ENCODE assay signal across 29 cellular contexts in genomic region chr12:10197879-10198278, GRCh38. TPM values are rescaled to one million over a fixed set of nuclear protein-coding genes. Genes with fewer than 3 reads are reported as not detected.
"Had no signal": no experiment of that assay in that cellular context is flagged by ENCODE, and none has a peak within 500 bp of the region (broad histone marks: within the 10 kb centered on the region; RNA-seq: fewer than 3 reads in every experiment).

No MANE protein-coding gene starts in this region.

- H3K4me3 Mint-ChIP-seq: activated CD8-positive, alpha-beta memory T cell treated with anti-CD3 and anti-CD28 coated beads, Interleukin-2, amount 10 ng/mL, durations not matched to agents 7 days and 5 days; activated naive CD8-positive, alpha-beta T cell; activated T-cell treated with anti-CD3 and anti-CD28 coated beads, Interleukin-2, amount 50 U/mL, for 24 hours; activated T-helper 1 cell treated with anti-CD3 and anti-CD28 coated beads, Interleukin-12 subunit alpha, Interleukin-12 subunit beta, Interleukin-2, Interleukin-4 antibody, amounts not matched to agents 30 ng/mL and 10 ng/mL and 1 ng/mL, durations not matched to agents 14 hours and 24 hours and 36 hours; brain; T-helper 1 cell treated with Interleukin-12 subunit alpha and Interleukin-12 subunit beta and Interleukin-4 antibody, amounts not matched to agents 30 μg/mL and 1 μg/mL, for 36 hours; WTC11 had no signal

- H3K27ac Mint-ChIP-seq: activated CD8-positive, alpha-beta memory T cell treated with anti-CD3 and anti-CD28 coated beads, Interleukin-2, amount 10 ng/mL, durations not matched to agents 7 days and 5 days; activated naive CD8-positive, alpha-beta T cell; activated T-cell treated with anti-CD3 and anti-CD28 coated beads, Interleukin-2, amount 50 U/mL, for 24 hours; activated T-helper 1 cell treated with anti-CD3 and anti-CD28 coated beads, Interleukin-12 subunit alpha, Interleukin-12 subunit beta, Interleukin-2, Interleukin-4 antibody, amounts not matched to agents 30 ng/mL and 10 ng/mL and 1 ng/mL, durations not matched to agents 14 hours and 24 hours and 36 hours; brain; T-helper 1 cell treated with Interleukin-12 subunit alpha and Interleukin-12 subunit beta and Interleukin-4 antibody, amounts not matched to agents 30 μg/mL and 1 μg/mL, for 36 hours had no signal

- H3K4me1 Mint-ChIP-seq: brain had no signal

- H3K9me3 Mint-ChIP-seq: activated T-cell treated with anti-CD3 and anti-CD28 coated beads, Interleukin-2, amount 50 U/mL, for 24 hours; activated T-helper 1 cell treated with anti-CD3 and anti-CD28 coated beads, Interleukin-12 subunit alpha, Interleukin-12 subunit beta, Interleukin-2, Interleukin-4 antibody, amounts not matched to agents 30 ng/mL and 10 ng/mL and 1 ng/mL, durations not matched to agents 14 hours and 24 hours and 36 hours; T-helper 1 cell treated with Interleukin-12 subunit alpha and Interleukin-12 subunit beta and Interleukin-4 antibody, amounts not matched to agents 30 μg/mL and 1 μg/mL, for 36 hours; WTC11 had no signal

- ATAC-seq: activated CD8-positive, alpha-beta memory T cell treated with anti-CD3 and anti-CD28 coated beads, Interleukin-2, amount 10 ng/mL, durations not matched to agents 7 days and 5 days; WTC11 had no signal

- H3K36me3 Mint-ChIP-seq: activated CD8-positive, alpha-beta memory T cell treated with anti-CD3 and anti-CD28 coated beads, Interleukin-2, amount 10 ng/mL, durations not matched to agents 7 days and 5 days; activated naive CD8-positive, alpha-beta T cell; brain; WTC11 had no signal

- DNase-seq: activated CD4-positive, alpha-beta T cell treated with anti-CD3 and anti-CD28 coated beads for 48 hours; activated CD4-positive, alpha-beta T cell treated with anti-CD3 and anti-CD28 coated beads, Interleukin-2, amount 50 U/mL, for 48 hours; activated CD4-positive, CD25-positive, alpha-beta regulatory T cell treated with anti-CD3 and anti-CD28 coated beads, Interleukin-2, amount 50 U/mL, for 72 hours; activated CD8-positive, alpha-beta memory T cell treated with anti-CD3 and anti-CD28 coated beads, Interleukin-2, amount 10 ng/mL, durations not matched to agents 7 days and 5 days; activated effector memory CD4-positive, alpha-beta T cell treated with Interleukin-2 at 50 U/mL for 16 hours; activated naive CD4-positive, alpha-beta T cell; activated T-cell treated with anti-CD3 and anti-CD28 coated beads, Interleukin-2, amount 50 U/mL, for 24 hours; amygdala; MM.1S; NCI-H1092 treated with DMSO at 0.1 percent for 48 hours; NCI-H1417 treated with DMSO at 0.1 percent for 48 hours; NCI-H1694; NCI-H2029; NCI-H2107; NCI-H2171 treated with DMSO at 0.1 percent for 48 hours; NCI-H345; NCI-H510A; NCI-H526 treated with DMSO at 0.1 percent for 48 hours; NCI-H82; Peyer's patch; SHP77 treated with DMSO at 0.1 percent for 48 hours had no signal

RNA-seq across cellular contexts. Expression of gene TMEM52B, which starts 19.0 kb away (rescaled TPM):
- total RNA-seq: activated CD8-positive, alpha-beta memory T cell treated with anti-CD3 and anti-CD28 coated beads, Interleukin-2, amount 10 ng/mL, durations not matched to agents 7 days and 5 days; activated T-helper 1 cell treated with anti-CD3 and anti-CD28 coated beads, Interleukin-12 subunit alpha, Interleukin-12 subunit beta, Interleukin-2, Interleukin-4 antibody, amounts not matched to agents 30 ng/mL and 10 ng/mL and 1 ng/mL, durations not matched to agents 14 hours and 24 hours and 36 hours; cardiac muscle cell; Peyer's patch; WTC11 had no signal

RNA-seq across cellular contexts. Expression of gene OLR1, which starts 25.9 kb away (rescaled TPM):
- total RNA-seq: activated CD8-positive, alpha-beta memory T cell treated with anti-CD3 and anti-CD28 coated beads, Interleukin-2, amount 10 ng/mL, durations not matched to agents 7 days and 5 days; activated T-helper 1 cell treated with anti-CD3 and anti-CD28 coated beads, Interleukin-12 subunit alpha, Interleukin-12 subunit beta, Interleukin-2, Interleukin-4 antibody, amounts not matched to agents 30 ng/mL and 10 ng/mL and 1 ng/mL, durations not matched to agents 14 hours and 24 hours and 36 hours; cardiac muscle cell; OCI-LY7; Peyer's patch; SK-MEL-5; WTC11 had no signal
